In the genomic region with DNA sequence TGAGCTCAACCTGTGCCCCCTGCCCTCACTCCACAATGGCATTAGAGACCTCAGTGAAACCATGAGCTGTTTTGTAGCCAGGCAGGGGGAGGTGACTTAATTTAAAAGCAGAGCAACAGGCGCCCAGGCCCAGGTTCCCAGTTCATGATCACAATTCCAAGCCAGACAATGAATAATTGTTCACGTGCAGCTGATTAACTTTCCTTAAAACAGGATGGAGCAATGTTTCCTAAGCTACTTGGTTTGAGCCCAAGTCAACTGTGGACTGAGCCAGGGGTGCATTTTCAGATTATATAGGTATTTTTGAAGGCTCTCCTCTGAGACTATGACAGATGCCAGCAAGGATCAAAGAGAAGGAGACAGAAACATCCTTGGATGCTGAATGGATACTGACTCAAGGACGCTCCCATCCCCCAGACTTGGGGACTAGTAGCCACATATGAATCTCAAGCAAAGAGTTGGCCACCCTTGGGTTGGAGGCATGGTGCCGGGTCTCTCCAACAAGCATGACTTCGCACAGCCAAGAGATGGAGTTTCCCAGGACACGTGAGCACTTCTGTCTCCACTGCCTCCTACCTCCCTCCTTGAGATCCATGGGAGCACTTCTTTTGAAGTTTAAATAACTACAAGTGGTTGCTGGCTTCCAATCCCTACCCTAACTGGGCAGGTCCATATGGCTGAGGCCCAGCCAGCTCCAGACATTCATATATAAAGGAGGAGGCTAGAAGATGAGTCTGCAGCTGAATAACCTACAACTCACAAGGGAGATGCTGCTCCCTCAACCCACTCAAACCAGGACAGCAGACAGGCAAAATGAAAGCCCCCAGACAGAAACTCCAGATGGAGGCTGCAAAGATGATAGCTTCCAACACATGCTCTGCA, we compare ENCODE assay signal across 11 cellular contexts. TPM values are rescaled to one million over a fixed set of nuclear protein-coding genes. Genes with fewer than 3 reads are reported as not detected.
DNase-seq lines count a peak whose midpoint lies in the region; ATAC-seq and TF ChIP-seq lines count a peak whose summit lies in the region.
"Had no signal": no experiment of that assay in that cellular context is flagged by ENCODE, and none has a peak within 500 bp of the region (broad histone marks: within the 10 kb centered on the region; RNA-seq: fewer than 3 reads in every experiment).

No MANE protein-coding gene starts in this region.

- H3K9me3 ChIP-seq in BLaER1 treated with 17β-estradiol and CSF1 and Interleukin-3, amounts not matched to agents 10 nM and 100 nM (replicated peaks in 1 of 11) = no peaks in the 10 kb centered on the region
- H3K9me3 ChIP-seq in esophagus muscularis mucosa = no peaks in the 10 kb centered on the region
- H3K9me3 ChIP-seq in Caco-2 = no peaks in the 10 kb centered on the region

- H4K20me1 ChIP-seq in BLaER1 treated with 17β-estradiol and CSF1 and Interleukin-3, amounts not matched to agents 10 nM and 100 nM = peaks cover 25 to 97% (median 82%) of the 10 kb centered on the region in 11 experiments; a peak in 19 of 22 replicates

- H3K27ac ChIP-seq in BLaER1 treated with 17β-estradiol and CSF1 and Interleukin-3, amounts not matched to agents 10 nM and 100 nM = no peak overlapping the region
- H3K27ac ChIP-seq in esophagus muscularis mucosa (replicated peaks in 1 of 4) (peak overlapping the region; percentile 90 to 99 (median 98)), rectal smooth muscle tissue (ENCODE audit: low read depth, low read length) (peak overlapping the region; percentile 28)

- TF ChIP-seq CTCF in esophagus muscularis mucosa (IDR thresholded peaks at IDR 0.05) = no peak
- TF ChIP-seq CTCF in Caco-2 (IDR thresholded peaks at IDR 0.05; ENCODE audit: insufficient read depth in 1 of 2, low read depth in 1 of 2, low read length in 1 of 2, severe bottlenecking in 1 of 2, unreplicated experiment in 1 of 2) = peak in 1 of 2 experiments; percentile 7

- CTCF ChIA-PET in Caco-2 (lab: Charles Lee) = interaction anchor here (1.0 kb wide), 1 partner anchor 16 kb away, joined by 3 read pairs; no protein-coding TSS in a partner anchor

- BruUV-seq in Caco-2 (replicated peaks; lab: Mats Ljungman, UMichigan) = no TSS peak

- H3K4me3 Mint-ChIP-seq in IgD-negative memory B cell = peak overlapping the region in 1 of 4 donors; percentile 70
- no peak overlapping the region for H3K4me3 Mint-ChIP-seq in Caco-2 (ENCODE audit: unreplicated experiment)

- TF ChIP-seq POLR2A in esophagus muscularis mucosa (IDR thresholded peaks at IDR 0.05; ENCODE audit: low read depth) = no peak

- H3K9me3 Mint-ChIP-seq in IgD-negative memory B cell (no peaks in the 10 kb centered on the region), Caco-2 (ENCODE audit: unreplicated experiment) (no peaks in the 10 kb centered on the region)

- H3K4me3 ChIP-seq in BLaER1 treated with 17β-estradiol and CSF1 and Interleukin-3, amounts not matched to agents 10 nM and 100 nM = no peak overlapping the region
- H3K4me3 ChIP-seq in esophagus muscularis mucosa (peak overlapping the region; percentile 40 to 50 (median 42)), rectal smooth muscle tissue (ENCODE audit: low read length) (peak overlapping the region; percentile 10), Caco-2 (ENCODE audit: low read depth, low read length) (no peak overlapping the region)

- H3K4me1 Mint-ChIP-seq in IgD-negative memory B cell (peaks cover 39 to 53% (median 48%) of the 10 kb centered on the region in 3 donors), Caco-2 (ENCODE audit: low read depth, unreplicated experiment) (peaks cover 14% of the 10 kb centered on the region)

- H3K27me3 Mint-ChIP-seq in IgD-negative memory B cell (no peaks in the 10 kb centered on the region), Caco-2 (ENCODE audit: insufficient read depth, unreplicated experiment) (no peaks in the 10 kb centered on the region)

- intact Hi-C loops in esophagus muscularis mucosa (cut with DNase I) (no loop called here), Caco-2 (cut with micrococcal nuclease; ENCODE audit: unreplicated experiment) (no loop called here)

- no peak for ATAC-seq in HG02571 (IDR thresholded peaks at IDR 0.05; ENCODE audit: unreplicated experiment)

- WGBS in esophagus muscularis mucosa = 60% methylated on average over 6 of the region's 6 CpGs

- H3K27ac Mint-ChIP-seq in IgD-negative memory B cell (peak overlapping the region in 2 of 3 donors; percentile 81 to 96), Caco-2 (ENCODE audit: unreplicated experiment) (no peak overlapping the region)

- H3K9ac ChIP-seq in BLaER1 treated with 17β-estradiol and CSF1 and Interleukin-3, amounts not matched to agents 10 nM and 100 nM = no peak overlapping the region
- no peak overlapping the region for H3K9ac ChIP-seq in rectal smooth muscle tissue (ENCODE audit: low read length)

- H3K36me3 ChIP-seq in BLaER1 treated with 17β-estradiol and CSF1 and Interleukin-3, amounts not matched to agents 10 nM and 100 nM = peaks cover 0 to 50% (median 9%) of the 10 kb centered on the region in 11 experiments; a peak in 12 of 22 replicates
- peaks cover 0 to 24% (median 7%) of the 10 kb centered on the region in 4 donors for H3K36me3 ChIP-seq in esophagus muscularis mucosa
- peaks cover 5% of the 10 kb centered on the region for H3K36me3 ChIP-seq in rectal smooth muscle tissue (ENCODE audit: control insufficient read depth, insufficient read depth, low read length)
- no peaks in the 10 kb centered on the region; the same call in 1 of the 2 replicates for H3K36me3 ChIP-seq in Caco-2 (ENCODE audit: control insufficient read depth, insufficient read depth, low read length)

- no peak for TF ChIP-seq EP300 in esophagus muscularis mucosa (IDR thresholded peaks at IDR 0.05)

- H3K4me2 ChIP-seq in BLaER1 treated with 17β-estradiol and CSF1 and Interleukin-3, amounts not matched to agents 10 nM and 100 nM = peak overlapping the region; percentile 26 to 99 (median 95)

- DNase-seq in esophagus muscularis mucosa (ENCODE audit: extremely low spot score) = no peak
- no peak for DNase-seq in Caco-2
- DNase-seq in nucleus accumbens (lab: John Stamatoyannopoulos, UW) = no peak
- DNase-seq in KG1 (lab: John Stamatoyannopoulos, UW) = no peak
- DNase-seq: cerebellar nuclear complex, DMS79, NCI-H2081 had no signal

- H3K4me1 ChIP-seq in BLaER1 treated with 17β-estradiol and CSF1 and Interleukin-3, amounts not matched to agents 10 nM and 100 nM = peaks cover 83 to 100% (median 98%) of the 10 kb centered on the region in 10 experiments
- H3K4me1 ChIP-seq in esophagus muscularis mucosa (peaks cover 100% of the 10 kb centered on the region in 4 donors), rectal smooth muscle tissue (ENCODE audit: control insufficient read depth, insufficient read depth, low read length) (peaks cover 51% of the 10 kb centered on the region), Caco-2 (peaks cover 46% of the 10 kb centered on the region)

- H3K36me3 Mint-ChIP-seq in IgD-negative memory B cell = no peaks in the 10 kb centered on the region
- peaks cover 29% of the 10 kb centered on the region for H3K36me3 Mint-ChIP-seq in Caco-2 (ENCODE audit: insufficient read depth, unreplicated experiment)

- H3K27me3 ChIP-seq in BLaER1 treated with 17β-estradiol and CSF1 and Interleukin-3, amounts not matched to agents 10 nM and 100 nM = no peaks in the 10 kb centered on the region; a peak in 1 of 22 replicates
- H3K27me3 ChIP-seq in esophagus muscularis mucosa (no peaks in the 10 kb centered on the region), rectal smooth muscle tissue (ENCODE audit: control insufficient read depth, insufficient read depth, low read length) (no peaks in the 10 kb centered on the region), Caco-2 (replicated peaks; ENCODE audit: control insufficient read depth, insufficient read depth, low read length) (no peaks in the 10 kb centered on the region)

- POLR2A ChIA-PET in Caco-2 (lab: Charles Lee) = no interaction called here

RNA-seq across cellular contexts. Expression of a gene that starts 12.7 kb away (rescaled TPM):
- polyA plus RNA-seq in IgD-negative memory B cell = 0.48 TPM
- total RNA-seq in esophagus muscularis mucosa (10 to 100 TPM; 22.5 to 54.9 (median 40.0) TPM), Caco-2 (2022) (9.3 and 9.5 TPM in 2 replicates)

Comparison
In these comparisons a context has a peak if more than half of its experiments do, and no peak if none do; other contexts are left out.
1. H3K27ac ChIP-seq: peak in esophagus muscularis mucosa (4 of 4) and rectal smooth muscle tissue (single experiment); none in BLaER1 treated with 17β-estradiol and CSF1 and Interleukin-3, amounts not matched to agents 10 nM and 100 nM (0 of 11).
2. H3K4me3 ChIP-seq: peak in esophagus muscularis mucosa (4 of 4) and rectal smooth muscle tissue (single experiment); none in BLaER1 treated with 17β-estradiol and CSF1 and Interleukin-3, amounts not matched to agents 10 nM and 100 nM (0 of 10) and Caco-2 (single experiment).